ENCODE assay signal across 21 cellular contexts in genomic region chr18:36813111-36813752, GRCh38. TPM values are rescaled to one million over a fixed set of nuclear protein-coding genes. Genes with fewer than 3 reads are reported as not detected.
DNase-seq lines count a peak whose midpoint lies in the region; ATAC-seq and TF ChIP-seq lines count a peak whose summit lies in the region.
"Had no signal": no experiment of that assay in that cellular context is flagged by ENCODE, and none has a peak within 500 bp of the region (broad histone marks: within the 10 kb centered on the region; RNA-seq: fewer than 3 reads in every experiment).

No MANE protein-coding gene starts in this region.

- no peak for DNase-seq in activated naive CD8-positive, alpha-beta T cell treated with anti-CD3 and anti-CD28 coated beads, Interleukin-2, amount 10 ng/mL, durations not matched to agents 7 days and 5 days
- no peak for DNase-seq in activated naive CD8-positive, alpha-beta T cell treated with anti-CD3 and anti-CD28 coated beads for 36 hours
- DNase-seq in memory B cell (ENCODE audit: low spot score in 2 of 2) (no peak), vagina (ENCODE audit: extremely low spot score in 2 of 2) (no peak), NCI-H2171 treated with DMSO at 0.1 percent for 48 hours (lab: John Stamatoyannopoulos, UW) (no peak), GM23338 (ENCODE audit: low spot score) (no peak)
- DNase-seq: activated CD4-positive, alpha-beta T cell treated with anti-CD3 and anti-CD28 coated beads for 1 hour; dermis blood vessel endothelial cell; EL; left ventricle myocardium superior; mucosa of descending colon; NCI-H1417 treated with DMSO at 0.1 percent for 48 hours; NCI-H446 treated with DMSO at 0.1 percent for 48 hours; upper lobe of left lung had no signal

- H2AFZ ChIP-seq in GM23338, result no peak overlapping the region
- H2AFZ ChIP-seq: neural progenitor cell had no signal

- H4K20me1 ChIP-seq in GM23338 (replicated peaks; ENCODE audit: insufficient read depth), result peaks cover 24% of the 10 kb centered on the region

- H3K9me3 Mint-ChIP-seq in activated naive CD8-positive, alpha-beta T cell treated with anti-CD3 and anti-CD28 coated beads, Interleukin-2, amount 10 ng/mL, durations not matched to agents 7 days and 5 days, result no peaks in the 10 kb centered on the region
- no peaks in the 10 kb centered on the region for H3K9me3 Mint-ChIP-seq in activated naive CD8-positive, alpha-beta T cell treated with anti-CD3 and anti-CD28 coated beads for 36 hours
- H3K9me3 Mint-ChIP-seq in activated T-helper 17 cell treated with anti-CD3 and anti-CD28 coated beads, Interleukin-2, amount 50 U/mL, for 72 hours, result no peaks in the 10 kb centered on the region
- H3K9me3 Mint-ChIP-seq in memory B cell, result no peaks in the 10 kb centered on the region
- no peaks in the 10 kb centered on the region for H3K9me3 Mint-ChIP-seq in GM23338
- H3K9me3 Mint-ChIP-seq: activated T-helper 1 cell treated with anti-CD3 and anti-CD28 coated beads, Interleukin-12 subunit alpha, Interleukin-12 subunit beta, Interleukin-2, Interleukin-4 antibody, amounts not matched to agents 30 ng/mL and 10 ng/mL and 1 ng/mL, durations not matched to agents 14 hours and 24 hours and 36 hours; CD14-positive monocyte; neural progenitor cell had no signal

- H3K4me3 Mint-ChIP-seq in activated naive CD8-positive, alpha-beta T cell treated with anti-CD3 and anti-CD28 coated beads, Interleukin-2, amount 10 ng/mL, durations not matched to agents 7 days and 5 days, result no peak overlapping the region
- H3K4me3 Mint-ChIP-seq in activated naive CD8-positive, alpha-beta T cell treated with anti-CD3 and anti-CD28 coated beads for 36 hours, result no peak overlapping the region
- H3K4me3 Mint-ChIP-seq in activated T-helper 17 cell treated with anti-CD3 and anti-CD28 coated beads, Interleukin-2, amount 50 U/mL, for 72 hours, result no peak overlapping the region
- no peak overlapping the region for H3K4me3 Mint-ChIP-seq in memory B cell
- H3K4me3 Mint-ChIP-seq in GM23338, result no peak overlapping the region; the same call in 2 of the 3 replicates
- H3K4me3 Mint-ChIP-seq: activated T-helper 1 cell treated with anti-CD3 and anti-CD28 coated beads, Interleukin-12 subunit alpha, Interleukin-12 subunit beta, Interleukin-2, Interleukin-4 antibody, amounts not matched to agents 30 ng/mL and 10 ng/mL and 1 ng/mL, durations not matched to agents 14 hours and 24 hours and 36 hours; CD14-positive monocyte; neural progenitor cell had no signal

- peak overlapping the region; percentile 44 for H3K27ac Mint-ChIP-seq in activated naive CD8-positive, alpha-beta T cell treated with anti-CD3 and anti-CD28 coated beads, Interleukin-2, amount 10 ng/mL, durations not matched to agents 7 days and 5 days
- no peak overlapping the region for H3K27ac Mint-ChIP-seq in activated naive CD8-positive, alpha-beta T cell treated with anti-CD3 and anti-CD28 coated beads for 36 hours
- peak overlapping the region; percentile 60 for H3K27ac Mint-ChIP-seq in activated T-helper 17 cell treated with anti-CD3 and anti-CD28 coated beads, Interleukin-2, amount 50 U/mL, for 72 hours
- H3K27ac Mint-ChIP-seq in memory B cell (peak overlapping the region; percentile 49), GM23338 (no peak overlapping the region)
- H3K27ac Mint-ChIP-seq: activated T-helper 1 cell treated with anti-CD3 and anti-CD28 coated beads, Interleukin-12 subunit alpha, Interleukin-12 subunit beta, Interleukin-2, Interleukin-4 antibody, amounts not matched to agents 30 ng/mL and 10 ng/mL and 1 ng/mL, durations not matched to agents 14 hours and 24 hours and 36 hours; neural progenitor cell had no signal

- peaks cover 11% of the 10 kb centered on the region for H3K36me3 Mint-ChIP-seq in activated naive CD8-positive, alpha-beta T cell treated with anti-CD3 and anti-CD28 coated beads, Interleukin-2, amount 10 ng/mL, durations not matched to agents 7 days and 5 days
- peaks cover 7% of the 10 kb centered on the region for H3K36me3 Mint-ChIP-seq in activated naive CD8-positive, alpha-beta T cell treated with anti-CD3 and anti-CD28 coated beads for 36 hours
- H3K36me3 Mint-ChIP-seq in activated T-helper 17 cell treated with anti-CD3 and anti-CD28 coated beads, Interleukin-2, amount 50 U/mL, for 72 hours (ENCODE audit: low read depth), result peaks cover 57% of the 10 kb centered on the region
- H3K36me3 Mint-ChIP-seq in memory B cell, result peaks cover 13% of the 10 kb centered on the region
- H3K36me3 Mint-ChIP-seq in GM23338 (ENCODE audit: low read depth), result peaks cover 29% of the 10 kb centered on the region

- no peaks in the 10 kb centered on the region for H3K79me2 ChIP-seq in GM23338 (replicated peaks; ENCODE audit: insufficient read depth)

- H3K4me1 Mint-ChIP-seq in activated naive CD8-positive, alpha-beta T cell treated with anti-CD3 and anti-CD28 coated beads, Interleukin-2, amount 10 ng/mL, durations not matched to agents 7 days and 5 days, result peaks cover 6% of the 10 kb centered on the region
- peaks cover 8% of the 10 kb centered on the region for H3K4me1 Mint-ChIP-seq in activated naive CD8-positive, alpha-beta T cell treated with anti-CD3 and anti-CD28 coated beads for 36 hours
- H3K4me1 Mint-ChIP-seq in activated T-helper 17 cell treated with anti-CD3 and anti-CD28 coated beads, Interleukin-2, amount 50 U/mL, for 72 hours, result peaks cover 4% of the 10 kb centered on the region
- H3K4me1 Mint-ChIP-seq in memory B cell (peaks cover 2% of the 10 kb centered on the region), GM23338 (no peaks in the 10 kb centered on the region; the same call in 2 of the 3 replicates)

- H3K9me3 ChIP-seq in vagina, result no peaks in the 10 kb centered on the region
- H3K9me3 ChIP-seq: mucosa of descending colon, right atrium auricular region, upper lobe of left lung had no signal

- no peak overlapping the region for H3K4me2 ChIP-seq in GM23338
- H3K4me2 ChIP-seq: KMS-11, neural progenitor cell had no signal

- no peak for ATAC-seq in activated naive CD8-positive, alpha-beta T cell treated with anti-CD3 and anti-CD28 coated beads, Interleukin-2, amount 10 ng/mL, durations not matched to agents 7 days and 5 days (ENCODE audit: low read depth)
- peak; percentile 35 for ATAC-seq in activated T-helper 17 cell treated with anti-CD3 and anti-CD28 coated beads, Interleukin-2, amount 50 U/mL, for 72 hours (replicated peaks)
- ATAC-seq in memory B cell (ENCODE audit: low read depth) (no peak), GM23338 (no peak)
- ATAC-seq: left ventricle myocardium superior, mucosa of descending colon had no signal

- H3K4me3 ChIP-seq in vagina, result no peak overlapping the region
- no peak overlapping the region for H3K4me3 ChIP-seq in GM23338
- H3K4me3 ChIP-seq: mucosa of descending colon, neural progenitor cell, right atrium auricular region, upper lobe of left lung had no signal

- no peak for TF ChIP-seq POLR2A in vagina (IDR thresholded peaks at IDR 0.05)

- no peaks in the 10 kb centered on the region for H3K9me2 ChIP-seq in GM23338 (ENCODE audit: insufficient read depth)

- peaks cover 20% of the 10 kb centered on the region for H3K4me1 ChIP-seq in vagina
- no peaks in the 10 kb centered on the region for H3K4me1 ChIP-seq in GM23338 (ENCODE audit: insufficient read depth)

- intact Hi-C loops in vagina (cut with DNase I), result no loop called here

- H3K27ac ChIP-seq in vagina (peak overlapping the region; percentile 15), GM23338 (ENCODE audit: low read depth) (no peak overlapping the region)
- H3K27ac ChIP-seq: KMS-11, neural progenitor cell, RWPE1 had no signal

- H3K27me3 ChIP-seq in vagina (no peaks in the 10 kb centered on the region), GM23338 (ENCODE audit: insufficient read depth) (no peaks in the 10 kb centered on the region)
- H3K27me3 ChIP-seq: neural progenitor cell, right atrium auricular region, upper lobe of left lung had no signal

- no peak for TF ChIP-seq CTCF in vagina (IDR thresholded peaks at IDR 0.05)
- TF ChIP-seq CTCF in GM23338 (conservative IDR thresholded peaks at IDR 0.05; ENCODE audit: low read depth in 2 of 2), result no peak

- H3K36me3 ChIP-seq in vagina, result peaks cover 0 to 8% of the 10 kb centered on the region in 2 donors
- peaks cover 12% of the 10 kb centered on the region; the same call in 1 of the 2 replicates for H3K36me3 ChIP-seq in GM23338 (ENCODE audit: insufficient read depth)

- POLR2A ChIA-PET in activated naive CD8-positive, alpha-beta T cell treated with anti-CD3 and anti-CD28 coated beads, Interleukin-2, amount 10 ng/mL, durations not matched to agents 7 days and 5 days (lab: Charles Lee), result no interaction called here

- no peaks in the 10 kb centered on the region for H3F3A ChIP-seq in GM23338 (replicated peaks; ENCODE audit: low read depth)

- H3K27me3 Mint-ChIP-seq in activated naive CD8-positive, alpha-beta T cell treated with anti-CD3 and anti-CD28 coated beads, Interleukin-2, amount 10 ng/mL, durations not matched to agents 7 days and 5 days, result no peaks in the 10 kb centered on the region
- no peaks in the 10 kb centered on the region for H3K27me3 Mint-ChIP-seq in activated naive CD8-positive, alpha-beta T cell treated with anti-CD3 and anti-CD28 coated beads for 36 hours
- no peaks in the 10 kb centered on the region for H3K27me3 Mint-ChIP-seq in activated T-helper 17 cell treated with anti-CD3 and anti-CD28 coated beads, Interleukin-2, amount 50 U/mL, for 72 hours
- no peaks in the 10 kb centered on the region for H3K27me3 Mint-ChIP-seq in memory B cell
- H3K27me3 Mint-ChIP-seq in GM23338 (ENCODE audit: insufficient read depth, low read depth, poor library complexity), result peaks cover 1% of the 10 kb centered on the region

TF ChIP-seq in GM23338, 12 proteins besides CTCF, POLR2A, EP300 and RAD21 (continues in another document):
- TF ChIP-seq STAT1 (IDR thresholded peaks at IDR 0.05; ENCODE audit: unreplicated experiment), result no peak

RNA-seq across cellular contexts. Expression of gene TPGS2, which starts 15.6 kb away (rescaled TPM):
- total RNA-seq in activated naive CD8-positive, alpha-beta T cell treated with anti-CD3 and anti-CD28 coated beads, Interleukin-2, amount 10 ng/mL, durations not matched to agents 7 days and 5 days, result 100 to 1,000 TPM; 107 to 115 TPM
- 10 to 100 TPM; 77.3 to 83.2 TPM for total RNA-seq in activated naive CD8-positive, alpha-beta T cell treated with anti-CD3 and anti-CD28 coated beads for 36 hours
- total RNA-seq in activated T-helper 17 cell treated with anti-CD3 and anti-CD28 coated beads, Interleukin-2, amount 50 U/mL, for 72 hours, result 100 to 1,000 TPM in 1 of 2 donors, 10 to 100 TPM in 1; 53.9 to 100 TPM
- total RNA-seq in vagina, result 171 TPM
- 167 and 173 TPM in 2 replicates for total RNA-seq in GM23338 (2014; rRNA removed; shearing (Covaris generic))
- 124 and 136 TPM in 2 replicates for polyA plus RNA-seq in GM23338 (2016; fragmentation: Nextera tagmentation; extraction: Ambion mirVana)

RNA-seq across cellular contexts. Expression of gene KIAA1328, which starts 15.7 kb away (rescaled TPM):
- 10 to 100 TPM in 1 of 2 experiments, 1 to 10 TPM in 1; 9.8 to 10.7 TPM for total RNA-seq in activated naive CD8-positive, alpha-beta T cell treated with anti-CD3 and anti-CD28 coated beads, Interleukin-2, amount 10 ng/mL, durations not matched to agents 7 days and 5 days
- 1 to 10 TPM; 5.0 to 5.6 TPM for total RNA-seq in activated naive CD8-positive, alpha-beta T cell treated with anti-CD3 and anti-CD28 coated beads for 36 hours
- total RNA-seq in activated T-helper 17 cell treated with anti-CD3 and anti-CD28 coated beads, Interleukin-2, amount 50 U/mL, for 72 hours, result 10 to 100 TPM in 1 of 2 donors, 1 to 10 TPM in 1; 8.9 to 12.5 TPM
- 17.2 TPM for total RNA-seq in vagina
- total RNA-seq in GM23338 (2014; rRNA removed; shearing (Covaris generic)), result 8.4 and 8.6 TPM in 2 replicates
- polyA plus RNA-seq in GM23338 (2016; fragmentation: Nextera tagmentation; extraction: Ambion mirVana), result 3.1 and 5.2 TPM in 2 replicates

Comparison
In these comparisons a context has a peak if more than half of its experiments do, and no peak if none do; other contexts are left out.
1. H3K27ac Mint-ChIP-seq: peak in activated naive CD8-positive, alpha-beta T cell treated with anti-CD3 and anti-CD28 coated beads, Interleukin-2, amount 10 ng/mL, durations not matched to agents 7 days and 5 days (single experiment), activated T-helper 17 cell treated with anti-CD3 and anti-CD28 coated beads, Interleukin-2, amount 50 U/mL, for 72 hours (single experiment) and memory B cell (single experiment); none in activated naive CD8-positive, alpha-beta T cell treated with anti-CD3 and anti-CD28 coated beads for 36 hours (single experiment) and GM23338 (single experiment).